ENCODE assay signal across 24 cellular contexts in the genomic region with DNA sequence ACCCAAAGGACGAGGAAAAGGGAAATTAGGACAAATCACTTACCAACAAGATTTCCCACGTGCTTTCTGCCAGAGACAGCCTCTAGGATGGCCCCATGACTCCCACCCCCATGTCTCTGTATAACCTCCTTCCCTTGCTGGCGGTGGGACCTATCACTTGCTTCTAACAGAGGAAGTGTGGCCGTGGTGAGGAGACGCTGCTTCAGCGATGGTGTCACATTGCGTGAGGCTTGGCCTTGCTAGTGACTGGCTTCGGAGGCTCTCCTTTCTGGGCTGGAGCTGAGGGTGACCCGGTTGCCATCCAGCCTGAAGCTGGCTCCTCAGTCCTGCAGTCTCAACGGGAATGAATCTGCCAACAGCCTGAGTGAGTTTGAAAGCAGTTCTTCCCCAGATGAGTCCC.
"Had no signal": no experiment of that assay in that cellular context is flagged by ENCODE, and none has a peak within 500 bp of the region (broad histone marks: within the 10 kb centered on the region; RNA-seq: fewer than 3 reads in every experiment).

No MANE protein-coding gene starts in this region.

- FAIRE-seq: TTC549 had no signal

- H3K27ac ChIP-seq: adrenal gland, breast epithelium, SK-N-MC had no signal

- H3K27me3 Mint-ChIP-seq: activated B cell treated with CpG ODN at 0.5 μM for 24 hours; activated CD4-positive, alpha-beta T cell treated with anti-CD3 and anti-CD28 coated beads, Interleukin-2, amount 10 ng/mL, durations not matched to agents 24 days and 14 days; activated CD8-positive, alpha-beta memory T cell treated with anti-CD3 and anti-CD28 coated beads, Interleukin-2, amount 10 ng/mL, durations not matched to agents 7 days and 5 days; activated naive CD4-positive, alpha-beta T cell treated with anti-CD3 and anti-CD28 coated beads, Interleukin-2, amount 10 ng/mL, durations not matched to agents 7 days and 5 days; activated naive CD8-positive, alpha-beta T cell treated with anti-CD3 and anti-CD28 coated beads, Interleukin-2, amount 10 ng/mL, durations not matched to agents 7 days and 5 days; T-cell had no signal

- H3K36me3 Mint-ChIP-seq: activated naive CD4-positive, alpha-beta T cell treated with anti-CD3 and anti-CD28 coated beads, Interleukin-2, amount 10 ng/mL, durations not matched to agents 7 days and 5 days had no signal

- H3K27me3 ChIP-seq: adrenal gland, breast epithelium had no signal

- H3K9me3 ChIP-seq: adrenal gland, breast epithelium had no signal

- H3K4me1 Mint-ChIP-seq: activated B cell treated with CpG ODN at 0.5 μM for 24 hours had no signal

- H3K4me3 Mint-ChIP-seq: activated B cell treated with CpG ODN at 0.5 μM for 24 hours; activated CD4-positive, alpha-beta T cell treated with anti-CD3 and anti-CD28 coated beads, Interleukin-2, amount 10 ng/mL, durations not matched to agents 24 days and 14 days; activated CD8-positive, alpha-beta memory T cell treated with anti-CD3 and anti-CD28 coated beads, Interleukin-2, amount 10 ng/mL, durations not matched to agents 7 days and 5 days; activated naive CD4-positive, alpha-beta T cell treated with anti-CD3 and anti-CD28 coated beads, Interleukin-2, amount 10 ng/mL, durations not matched to agents 7 days and 5 days; activated naive CD8-positive, alpha-beta T cell treated with anti-CD3 and anti-CD28 coated beads, Interleukin-2, amount 10 ng/mL, durations not matched to agents 7 days and 5 days; activated T-cell treated with anti-CD3 and anti-CD28 coated beads, Interleukin-2, amount 50 U/mL, for 4 hours; T-cell had no signal

- ATAC-seq: activated CD8-positive, alpha-beta memory T cell treated with anti-CD3 and anti-CD28 coated beads, Interleukin-2, amount 10 ng/mL, durations not matched to agents 7 days and 5 days; activated T-cell treated with anti-CD3 and anti-CD28 coated beads, Interleukin-2, amount 50 U/mL, for 4 hours; T-cell had no signal

- H3K4me1 ChIP-seq: adrenal gland, breast epithelium had no signal

- H3K36me3 ChIP-seq: adrenal gland, breast epithelium had no signal

- H3K4me3 ChIP-seq: adrenal gland, breast epithelium, SK-N-MC had no signal

- H3K27ac Mint-ChIP-seq: activated B cell treated with CpG ODN at 0.5 μM for 24 hours; activated CD4-positive, alpha-beta T cell treated with anti-CD3 and anti-CD28 coated beads, Interleukin-2, amount 10 ng/mL, durations not matched to agents 24 days and 14 days; activated CD8-positive, alpha-beta memory T cell treated with anti-CD3 and anti-CD28 coated beads, Interleukin-2, amount 10 ng/mL, durations not matched to agents 7 days and 5 days; activated naive CD4-positive, alpha-beta T cell treated with anti-CD3 and anti-CD28 coated beads, Interleukin-2, amount 10 ng/mL, durations not matched to agents 7 days and 5 days; activated naive CD8-positive, alpha-beta T cell treated with anti-CD3 and anti-CD28 coated beads, Interleukin-2, amount 10 ng/mL, durations not matched to agents 7 days and 5 days; activated T-helper 2 cell treated with anti-CD3 and anti-CD28 coated beads, Interferon-gamma antibody, Interleukin-2, Interleukin-4, amounts not matched to agents 10 μg/mL and 5 μg/mL and 100 μg/mL, durations not matched to agents 14 hours and 24 hours and 36 hours; T-cell had no signal

- DNase-seq: activated B cell treated with CpG ODN at 0.5 μM for 24 hours; activated CD4-positive, alpha-beta T cell treated with anti-CD3 and anti-CD28 coated beads for 1 hour; activated CD4-positive, alpha-beta T cell treated with anti-CD3 and anti-CD28 coated beads, Interleukin-2, amount 10 ng/mL, durations not matched to agents 24 days and 14 days; activated CD4-positive, alpha-beta T cell treated with anti-CD3 and anti-CD28 coated beads, Interleukin-2, amount 50 U/mL, for 48 hours; activated CD8-positive, alpha-beta memory T cell treated with anti-CD3 and anti-CD28 coated beads, Interleukin-2, amount 10 ng/mL, durations not matched to agents 7 days and 5 days; activated gamma-delta T cell treated with Interleukin-2 at 50 U/mL for 16 hours; activated naive CD4-positive, alpha-beta T cell treated with anti-CD3 and anti-CD28 coated beads, Interleukin-2, amount 10 ng/mL, durations not matched to agents 7 days and 5 days; activated naive CD8-positive, alpha-beta T cell treated with anti-CD3 and anti-CD28 coated beads, Interleukin-2, amount 10 ng/mL, durations not matched to agents 7 days and 5 days; activated T-cell treated with anti-CD3 and anti-CD28 coated beads, Interleukin-2, amount 50 U/mL, for 4 hours; aorta; MM.1S; NCI-H1105 treated with DMSO at 0.1 percent for 48 hours; NCI-H1436 treated with DMSO at 0.1 percent for 48 hours; NCI-H187; NCI-H2081 treated with DMSO at 0.1 percent for 48 hours; NCI-H526 treated with DMSO at 0.1 percent for 48 hours; T-helper 2 cell; T1000 had no signal

- H3K9me3 Mint-ChIP-seq: activated B cell treated with CpG ODN at 0.5 μM for 24 hours; activated CD4-positive, alpha-beta T cell treated with anti-CD3 and anti-CD28 coated beads, Interleukin-2, amount 10 ng/mL, durations not matched to agents 24 days and 14 days; activated T-cell treated with anti-CD3 and anti-CD28 coated beads, Interleukin-2, amount 50 U/mL, for 4 hours; activated T-helper 2 cell treated with anti-CD3 and anti-CD28 coated beads, Interferon-gamma antibody, Interleukin-2, Interleukin-4, amounts not matched to agents 10 μg/mL and 5 μg/mL and 100 μg/mL, durations not matched to agents 14 hours and 24 hours and 36 hours; T-cell had no signal
